In the genomic region with DNA sequence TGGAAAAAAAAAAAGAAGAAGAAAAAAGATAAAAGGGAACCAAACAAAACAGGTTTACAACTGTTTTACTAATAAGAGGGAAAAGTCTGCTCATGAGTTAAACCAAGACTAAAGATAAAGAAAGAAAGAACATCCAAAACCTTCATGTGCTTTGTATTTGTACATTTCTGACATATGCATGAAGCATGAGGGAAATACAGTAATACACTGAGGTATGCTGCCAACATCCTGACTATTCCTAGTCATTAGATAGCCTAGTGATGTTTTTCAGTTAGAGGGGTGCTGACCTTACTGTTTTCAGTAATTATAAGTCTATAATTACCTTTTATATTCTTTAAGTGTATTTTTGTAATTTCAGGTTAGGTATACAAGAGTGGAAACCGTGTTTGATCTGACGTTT, we compare ENCODE assay signal across 22 cellular contexts.
"Had no signal": no experiment of that assay in that cellular context is flagged by ENCODE, and none has a peak within 500 bp of the region (broad histone marks: within the 10 kb centered on the region; RNA-seq: fewer than 3 reads in every experiment).

No MANE protein-coding gene starts in this region.

- H3K36me3 ChIP-seq: adrenal gland, breast epithelium, lower lobe of right lung, tibial nerve had no signal

- H3K27me3 ChIP-seq: adrenal gland, breast epithelium, tibial nerve had no signal

- DNase-seq: activated CD4-positive, alpha-beta memory T cell treated with anti-CD3 and anti-CD28 coated beads, Interleukin-2, amount 10 ng/mL, durations not matched to agents 7 days and 5 days; activated CD4-positive, alpha-beta T cell treated with anti-CD3 and anti-CD28 coated beads, Interleukin-2, amount 10 ng/mL, durations not matched to agents 24 days and 14 days; activated CD8-positive, alpha-beta memory T cell treated with anti-CD3 and anti-CD28 coated beads, Interleukin-2, amount 10 ng/mL, durations not matched to agents 7 days and 5 days; activated effector memory CD4-positive, alpha-beta T cell treated with anti-CD3 and anti-CD28 coated beads, Interleukin-2, amount 50 U/mL, for 16 hours; activated T-cell treated with anti-CD3 and anti-CD28 coated beads for 4 hours; adrenal gland; cerebellar nuclear complex; cortex of kidney; foreskin melanocyte; lower lobe of right lung; naive B cell; nucleus accumbens; small intestine; stimulated activated CD4-positive, alpha-beta T cell treated with anti-CD3 and anti-CD28 coated beads, Interleukin-2, amount 100 ng/mL, for 24 hours; stimulated activated naive CD8-positive, alpha-beta T cell treated with anti-CD3 and anti-CD28 coated beads, Interleukin-15, amount 100 ng/mL, for 72 hours had no signal

- H3K4me3 ChIP-seq: adrenal gland, breast epithelium, lower lobe of right lung, tibial nerve had no signal

- H3K9me3 ChIP-seq: adrenal gland, breast epithelium, lower lobe of right lung, tibial nerve had no signal

- H3K4me1 ChIP-seq: adrenal gland, breast epithelium, lower lobe of right lung had no signal

- ATAC-seq: activated CD4-positive, CD25-positive, alpha-beta regulatory T cell treated with anti-CD3 and anti-CD28 coated beads, Interleukin-2, amount 50 U/mL, for 24 hours; activated CD8-positive, alpha-beta memory T cell treated with anti-CD3 and anti-CD28 coated beads, Interleukin-2, amount 10 ng/mL, durations not matched to agents 7 days and 5 days; left lobe of liver; lower lobe of right lung; sciatic nerve; stimulated activated effector memory CD8-positive, alpha-beta T cell treated with anti-CD3 and anti-CD28 coated beads, Interleukin-12 subunit alpha, Interleukin-12 subunit beta, amount 100 ng/mL, for 72 hours; stimulated activated naive CD8-positive, alpha-beta T cell treated with anti-CD3 and anti-CD28 coated beads, Interleukin-15, amount 100 ng/mL, for 72 hours had no signal

- H3K27ac ChIP-seq: adrenal gland, breast epithelium, lower lobe of right lung, tibial nerve, VCaP had no signal
